In genomic region chr6:138571174-138571573, GRCh38 we compare ENCODE assay signal across 13 cellular contexts.
DNase-seq lines count a peak whose midpoint lies in the region; ATAC-seq and TF ChIP-seq lines count a peak whose summit lies in the region.
"Had no signal": no experiment of that assay in that cellular context is flagged by ENCODE, and none has a peak within 500 bp of the region (broad histone marks: within the 10 kb centered on the region; RNA-seq: fewer than 3 reads in every experiment).

No MANE protein-coding gene starts in this region.

- H3K27me3 ChIP-seq in heart right ventricle: peaks cover 0 to 27% (median 0%) of the 10 kb centered on the region in 7 donors
- H3K27me3 ChIP-seq in mesenchymal stem cell (ENCODE audit: control insufficient read depth in 1 of 2, insufficient read depth in 1 of 2, low read length in 2 of 2): no peaks in the 10 kb centered on the region
- no peaks in the 10 kb centered on the region for H3K27me3 ChIP-seq in upper lobe of right lung

- H3K9me3 ChIP-seq in heart right ventricle (no peaks in the 10 kb centered on the region), mesenchymal stem cell (ENCODE audit: control insufficient read depth, low read length) (no peaks in the 10 kb centered on the region), upper lobe of right lung (no peaks in the 10 kb centered on the region)

- H3K27ac ChIP-seq in heart right ventricle: peak overlapping the region in 7 of 10 donors; percentile 21 to 78 (median 69)
- H3K27ac ChIP-seq in coronary artery: no peak overlapping the region
- H3K27ac ChIP-seq in mesenchymal stem cell (ENCODE audit: low read length, poor library complexity, severe bottlenecking): no peak overlapping the region
- H3K27ac ChIP-seq in upper lobe of right lung: peak overlapping the region; percentile 67

- WGBS in heart right ventricle, 2 donors: 41 to 47% methylated on average over 6 of the region's 6 CpGs
- WGBS in mesenchymal stem cell: 93% methylated on average over 4 of the region's 6 CpGs

- DNase-seq in heart right ventricle: no peak
- no peak for DNase-seq in left cardiac atrium
- DNase-seq in coronary artery (ENCODE audit: low spot score): no peak
- DNase-seq in mesenchymal stem cell: no peak
- DNase-seq in upper lobe of right lung: no peak
- no peak for DNase-seq in AML-193 (lab: John Stamatoyannopoulos, UW)
- no peak for DNase-seq in NCI-H774 (lab: John Stamatoyannopoulos, UW)
- DNase-seq: activated CD4-positive, alpha-beta memory T cell treated with anti-CD3 and anti-CD28 coated beads, Interleukin-2, amount 10 ng/mL, durations not matched to agents 7 days and 5 days; Kasumi-1; NCI-H226; occipital lobe; T-helper 9 cell had no signal

- peak overlapping the region; percentile 86 for H3K9ac ChIP-seq in mesenchymal stem cell (ENCODE audit: low read length)

- H3K79me1 ChIP-seq in mesenchymal stem cell (replicated peaks; ENCODE audit: low read length, poor library complexity, severe bottlenecking): peaks cover 9% of the 10 kb centered on the region

- ATAC-seq in heart right ventricle (peak in 1 of 8 donors; percentile 21), left cardiac atrium (no peak), upper lobe of right lung (no peak), GM19397 (IDR thresholded peaks at IDR 0.05; ENCODE audit: unreplicated experiment) (no peak)

- no peak overlapping the region for H3K4ac ChIP-seq in mesenchymal stem cell (ENCODE audit: low read depth in 1 of 2, low read length in 2 of 2)

- intact Hi-C loops in heart right ventricle (cut with DNase I) (loop anchor here in 3 of 10 donors (2.0 to 5.0 kb wide), 2 partner anchors 26 to 54 kb away; no protein-coding TSS in a partner anchor), left cardiac atrium (cut with DNase I) (no loop called here), upper lobe of right lung (cut with DNase I) (no loop called here)

- no peak overlapping the region for H2AFZ ChIP-seq in mesenchymal stem cell (ENCODE audit: low read depth, low read length)

- H2AK5ac ChIP-seq in mesenchymal stem cell (ENCODE audit: low read length, severe bottlenecking): no peak overlapping the region

- H3K36me3 ChIP-seq in heart right ventricle (no peaks in the 10 kb centered on the region), mesenchymal stem cell (ENCODE audit: control insufficient read depth in 1 of 2, insufficient read depth in 2 of 2, low read depth in 1 of 2, low read length in 2 of 2) (no peaks in the 10 kb centered on the region), upper lobe of right lung (no peaks in the 10 kb centered on the region)

- H3K4me1 ChIP-seq in heart right ventricle (peaks cover 0 to 24% (median 7%) of the 10 kb centered on the region in 9 donors), mesenchymal stem cell (ENCODE audit: control insufficient read depth, insufficient read depth, low read depth, low read length) (peaks cover 1% of the 10 kb centered on the region), upper lobe of right lung (no peaks in the 10 kb centered on the region)

- no peak for TF ChIP-seq CTCF in heart right ventricle (IDR thresholded peaks at IDR 0.05)
- no peak for TF ChIP-seq CTCF in coronary artery (IDR thresholded peaks at IDR 0.05)
- TF ChIP-seq CTCF in upper lobe of right lung (IDR thresholded peaks at IDR 0.05): no peak

- no peak overlapping the region for H2BK12ac ChIP-seq in mesenchymal stem cell (ENCODE audit: low read length in 2 of 2)

- no peak overlapping the region for H2BK5ac ChIP-seq in mesenchymal stem cell (ENCODE audit: low read depth, low read length, poor library complexity, severe bottlenecking)

- H3K23ac ChIP-seq in mesenchymal stem cell (ENCODE audit: low read length in 2 of 2): no peak overlapping the region

- H3K4me2 ChIP-seq in mesenchymal stem cell (ENCODE audit: low read length, poor library complexity, severe bottlenecking): no peak overlapping the region

- H3K4me3 ChIP-seq in heart right ventricle (peak overlapping the region; percentile 10 to 64 (median 48)), coronary artery (peak overlapping the region; percentile 49), mesenchymal stem cell (ENCODE audit: insufficient read depth in 1 of 2, low read depth in 1 of 2, low read length in 2 of 2) (peak overlapping the region in 1 of 2 experiments; percentile 83), upper lobe of right lung (peak overlapping the region; percentile 45)

- no peak overlapping the region for H4K8ac ChIP-seq in mesenchymal stem cell (ENCODE audit: low read length)

- no peak overlapping the region for H4K91ac ChIP-seq in mesenchymal stem cell (ENCODE audit: low read length)

- H2BK15ac ChIP-seq in mesenchymal stem cell (ENCODE audit: low read depth, poor library complexity, severe bottlenecking): no peak overlapping the region

- H3K14ac ChIP-seq in mesenchymal stem cell (ENCODE audit: low read length in 2 of 2): no peak overlapping the region

- no peak overlapping the region for H2BK120ac ChIP-seq in mesenchymal stem cell (ENCODE audit: low read depth, low read length)

- H3K18ac ChIP-seq in mesenchymal stem cell (ENCODE audit: low read depth in 1 of 2, low read length in 2 of 2): no peak overlapping the region

Comparison
In these comparisons a context has a peak if more than half of its experiments do, and no peak if none do; other contexts are left out.
1. H3K27ac ChIP-seq: peak in heart right ventricle (7 of 10) and upper lobe of right lung (single experiment); none in coronary artery (0 of 2) and mesenchymal stem cell (single experiment).